ENCODE assay signal across 17 cellular contexts in genomic region chr18:74197705-74198341, GRCh38. TPM values are rescaled to one million over a fixed set of nuclear protein-coding genes. Genes with fewer than 3 reads are reported as not detected.
DNase-seq lines count a peak whose midpoint lies in the region; ATAC-seq and TF ChIP-seq lines count a peak whose summit lies in the region.
"Had no signal": no experiment of that assay in that cellular context is flagged by ENCODE, and none has a peak within 500 bp of the region (broad histone marks: within the 10 kb centered on the region; RNA-seq: fewer than 3 reads in every experiment).

No MANE protein-coding gene starts in this region.

- no peak overlapping the region for H3K4me3 Mint-ChIP-seq in nephron
- H3K4me3 Mint-ChIP-seq: brain; dendritic cell treated with granulocyte-macrophage colony-stimulating factor and Interleukin-4, amounts not matched to agents 40 ng/mL and 50 ng/mL, for 4 days; nephron progenitor cell had no signal

- H3K4me1 Mint-ChIP-seq in nephron: peaks cover 14% of the 10 kb centered on the region

- no peak overlapping the region for H3K9ac ChIP-seq in BLaER1
- no peak overlapping the region for H3K9ac ChIP-seq in MM.1S (ENCODE audit: low read length)

- 0 out of 2 replicates have a peak overlapping the region, but pooled peaks have one; percentile 9 for H2AFZ ChIP-seq in MM.1S (ENCODE audit: low read length)

- no peak for DNase-seq in MM.1S
- DNase-seq in NCI-H2081 treated with DMSO at 0.1 percent for 48 hours (lab: John Stamatoyannopoulos, UW): no peak
- DNase-seq in NCI-H1048 (lab: John Stamatoyannopoulos, UW): no peak
- DNase-seq in GF-D8 (lab: John Stamatoyannopoulos, UW): no peak
- no peak for DNase-seq in cerebellum (ENCODE audit: low spot score)
- DNase-seq: activated T-cell treated with anti-CD3 and anti-CD28 coated beads for 4 hours, gastrocnemius medialis, NCI-H2107, nephron progenitor cell had no signal

- H3K9me2 ChIP-seq in MM.1S (replicated peaks; ENCODE audit: insufficient read depth, low read length): no peaks in the 10 kb centered on the region

- no peak for TF ChIP-seq CTCF in MM.1S (IDR thresholded peaks at IDR 0.05; ENCODE audit: low read length)
- no peak for TF ChIP-seq CTCF in nephron (IDR thresholded peaks at IDR 0.05; ENCODE audit: unreplicated experiment in 3 of 3)

- H3K36me3 Mint-ChIP-seq in nephron (ENCODE audit: low read depth): no peaks in the 10 kb centered on the region
- H3K36me3 Mint-ChIP-seq: activated naive CD4-positive, alpha-beta T cell treated with anti-CD3 and anti-CD28 coated beads, Interleukin-2, amount 50 U/mL, for 72 hours; brain; IgD-negative memory B cell had no signal

- peaks cover 25% of the 10 kb centered on the region for H3K4me1 ChIP-seq in BLaER1
- peaks cover 4% of the 10 kb centered on the region; the same call in 1 of the 2 replicates for H3K4me1 ChIP-seq in MM.1S (ENCODE audit: low read length)
- H3K4me1 ChIP-seq: gastrocnemius medialis, vagina had no signal

- H3K27me3 Mint-ChIP-seq in nephron (ENCODE audit: low read depth): peaks cover 7% of the 10 kb centered on the region

- no peaks in the 10 kb centered on the region for H3K79me2 ChIP-seq in MM.1S (ENCODE audit: low read length)

- H3K27me3 ChIP-seq in BLaER1 (no peaks in the 10 kb centered on the region), MM.1S (replicated peaks; ENCODE audit: insufficient read depth, low read length) (no peaks in the 10 kb centered on the region)
- H3K27me3 ChIP-seq: vagina had no signal

- H3K9me3 ChIP-seq in BLaER1 (no peaks in the 10 kb centered on the region), MM.1S (replicated peaks; ENCODE audit: insufficient read depth, low read length) (no peaks in the 10 kb centered on the region)
- H3K9me3 ChIP-seq: gastrocnemius medialis, vagina had no signal

- H3K27ac Mint-ChIP-seq in nephron: peak overlapping the region; percentile 44 to 71 (median 66)
- H3K27ac Mint-ChIP-seq: activated naive CD4-positive, alpha-beta T cell treated with anti-CD3 and anti-CD28 coated beads, Interleukin-2, amount 50 U/mL, for 72 hours; dendritic cell treated with granulocyte-macrophage colony-stimulating factor and Interleukin-4, amounts not matched to agents 40 ng/mL and 50 ng/mL, for 4 days; nephron progenitor cell had no signal

- no peaks in the 10 kb centered on the region for H3F3A ChIP-seq in MM.1S (ENCODE audit: insufficient read depth, low read length)

- H3K4me2 ChIP-seq in BLaER1: peak overlapping the region; percentile 72
- H3K4me2 ChIP-seq in MM.1S (ENCODE audit: low read depth, low read length): no peak overlapping the region

- H3K27ac ChIP-seq in BLaER1: peak overlapping the region; percentile 59
- H3K27ac ChIP-seq in MM.1S (ENCODE audit: low read length): no peak overlapping the region
- H3K27ac ChIP-seq: gastrocnemius medialis, vagina had no signal

- peak; percentile 30 for ATAC-seq in esophagus mucosa
- ATAC-seq: activated naive CD4-positive, alpha-beta T cell treated with anti-CD3 and anti-CD28 coated beads, Interleukin-2, amount 50 U/mL, for 72 hours; gastrocnemius medialis had no signal

- H3K4me3 ChIP-seq in BLaER1 (no peak overlapping the region), MM.1S (ENCODE audit: low read length) (no peak overlapping the region)
- H3K4me3 ChIP-seq: gastrocnemius medialis, vagina had no signal

- H3K36me3 ChIP-seq in BLaER1 (no peaks in the 10 kb centered on the region), MM.1S (replicated peaks; ENCODE audit: insufficient read depth, low read length) (no peaks in the 10 kb centered on the region)
- H3K36me3 ChIP-seq: gastrocnemius medialis, vagina had no signal

- no peaks in the 10 kb centered on the region for H3K9me3 Mint-ChIP-seq in nephron
- H3K9me3 Mint-ChIP-seq: activated naive CD4-positive, alpha-beta T cell treated with anti-CD3 and anti-CD28 coated beads, Interleukin-2, amount 50 U/mL, for 72 hours; brain; dendritic cell treated with granulocyte-macrophage colony-stimulating factor and Interleukin-4, amounts not matched to agents 40 ng/mL and 50 ng/mL, for 4 days; IgD-negative memory B cell; nephron progenitor cell had no signal

- H4K20me1 ChIP-seq in BLaER1: no peaks in the 10 kb centered on the region
- H4K20me1 ChIP-seq in MM.1S (ENCODE audit: insufficient read depth, low read length): no peaks in the 10 kb centered on the region

RNA-seq across cellular contexts. Expression of gene TIMM21, which starts 49.5 kb away (rescaled TPM):
- total RNA-seq in esophagus mucosa: 23.2 TPM
- 30.6 TPM for total RNA-seq in cerebellum

RNA-seq across cellular contexts. Expression of gene FBXO15, which starts 50.2 kb away (rescaled TPM):
- total RNA-seq in esophagus mucosa (0.76 TPM), cerebellum (9.3 TPM)
- total RNA-seq: gastrocnemius medialis, vagina had no signal
